ENCODE assay signal across 1 cellular context in genomic region chr12:72102150-72102549, GRCh38.
TF ChIP-seq lines count a peak whose summit lies in the region.

No MANE protein-coding gene starts in this region.

TF ChIP-seq in WTC11, 78 proteins besides CTCF, POLR2A, EP300 and RAD21 (continued from another document):
- TF ChIP-seq AR (CRISPR knock-in tag; IDR thresholded peaks at IDR 0.05) (no peak), ATF1 (CRISPR knock-in tag; IDR thresholded peaks at IDR 0.05) (no peak), IRF1 (CRISPR knock-in tag; IDR thresholded peaks at IDR 0.05) (no peak), ZNF219 (CRISPR knock-in tag; IDR thresholded peaks at IDR 0.05; ENCODE audit: borderline replicate concordance) (no peak), ZNF232 (CRISPR knock-in tag; IDR thresholded peaks at IDR 0.05) (no peak), IRF2 (CRISPR knock-in tag; IDR thresholded peaks at IDR 0.05; ENCODE audit: borderline replicate concordance, low read depth) (no peak), ZNF416 (CRISPR knock-in tag; IDR thresholded peaks at IDR 0.05) (no peak), STAT6 (CRISPR knock-in tag; conservative IDR thresholded peaks at IDR 0.05; ENCODE audit: low read depth) (no peak), OVOL2 (CRISPR knock-in tag; IDR thresholded peaks at IDR 0.05; ENCODE audit: borderline replicate concordance) (no peak), MYBL2 (CRISPR knock-in tag; IDR thresholded peaks at IDR 0.05) (no peak)
- TF ChIP-seq, protein P1, sequence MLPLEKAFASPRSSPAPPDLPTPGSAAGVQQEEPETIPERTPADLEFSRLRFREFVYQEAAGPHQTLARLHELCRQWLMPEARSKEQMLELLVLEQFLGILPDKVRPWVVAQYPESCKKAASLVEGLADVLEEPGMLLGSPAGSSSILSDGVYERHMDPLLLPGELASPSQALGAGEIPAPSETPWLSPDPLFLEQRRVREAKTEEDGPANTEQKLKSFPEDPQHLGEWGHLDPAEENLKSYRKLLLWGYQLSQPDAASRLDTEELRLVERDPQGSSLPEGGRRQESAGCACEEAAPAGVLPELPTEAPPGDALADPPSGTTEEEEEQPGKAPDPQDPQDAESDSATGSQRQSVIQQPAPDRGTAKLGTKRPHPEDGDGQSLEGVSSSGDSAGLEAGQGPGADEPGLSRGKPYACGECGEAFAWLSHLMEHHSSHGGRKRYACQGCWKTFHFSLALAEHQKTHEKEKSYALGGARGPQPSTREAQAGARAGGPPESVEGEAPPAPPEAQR (CRISPR knock-in tag; IDR thresholded peaks at IDR 0.05), result no peak
- TF ChIP-seq, protein P2, sequence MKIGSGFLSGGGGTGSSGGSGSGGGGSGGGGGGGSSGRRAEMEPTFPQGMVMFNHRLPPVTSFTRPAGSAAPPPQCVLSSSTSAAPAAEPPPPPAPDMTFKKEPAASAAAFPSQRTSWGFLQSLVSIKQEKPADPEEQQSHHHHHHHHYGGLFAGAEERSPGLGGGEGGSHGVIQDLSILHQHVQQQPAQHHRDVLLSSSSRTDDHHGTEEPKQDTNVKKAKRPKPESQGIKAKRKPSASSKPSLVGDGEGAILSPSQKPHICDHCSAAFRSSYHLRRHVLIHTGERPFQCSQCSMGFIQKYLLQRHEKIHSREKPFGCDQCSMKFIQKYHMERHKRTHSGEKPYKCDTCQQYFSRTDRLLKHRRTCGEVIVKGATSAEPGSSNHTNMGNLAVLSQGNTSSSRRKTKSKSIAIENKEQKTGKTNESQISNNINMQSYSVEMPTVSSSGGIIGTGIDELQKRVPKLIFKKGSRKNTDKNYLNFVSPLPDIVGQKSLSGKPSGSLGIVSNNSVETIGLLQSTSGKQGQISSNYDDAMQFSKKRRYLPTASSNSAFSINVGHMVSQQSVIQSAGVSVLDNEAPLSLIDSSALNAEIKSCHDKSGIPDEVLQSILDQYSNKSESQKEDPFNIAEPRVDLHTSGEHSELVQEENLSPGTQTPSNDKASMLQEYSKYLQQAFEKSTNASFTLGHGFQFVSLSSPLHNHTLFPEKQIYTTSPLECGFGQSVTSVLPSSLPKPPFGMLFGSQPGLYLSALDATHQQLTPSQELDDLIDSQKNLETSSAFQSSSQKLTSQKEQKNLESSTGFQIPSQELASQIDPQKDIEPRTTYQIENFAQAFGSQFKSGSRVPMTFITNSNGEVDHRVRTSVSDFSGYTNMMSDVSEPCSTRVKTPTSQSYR (CRISPR knock-in tag; IDR thresholded peaks at IDR 0.05), result no peak
- TF ChIP-seq, protein P3, sequence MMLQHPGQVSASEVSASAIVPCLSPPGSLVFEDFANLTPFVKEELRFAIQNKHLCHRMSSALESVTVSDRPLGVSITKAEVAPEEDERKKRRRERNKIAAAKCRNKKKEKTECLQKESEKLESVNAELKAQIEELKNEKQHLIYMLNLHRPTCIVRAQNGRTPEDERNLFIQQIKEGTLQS (CRISPR knock-in tag; conservative IDR thresholded peaks at IDR 0.05), result no peak
- TF ChIP-seq, protein P4, sequence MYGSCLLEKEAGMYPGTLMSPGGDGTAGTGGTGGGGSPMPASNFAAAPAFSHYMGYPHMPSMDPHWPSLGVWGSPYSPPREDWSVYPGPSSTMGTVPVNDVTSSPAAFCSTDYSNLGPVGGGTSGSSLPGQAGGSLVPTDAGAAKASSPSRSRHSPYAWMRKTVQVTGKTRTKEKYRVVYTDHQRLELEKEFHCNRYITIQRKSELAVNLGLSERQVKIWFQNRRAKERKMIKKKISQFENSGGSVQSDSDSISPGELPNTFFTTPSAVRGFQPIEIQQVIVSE (CRISPR knock-in tag; IDR thresholded peaks at IDR 0.05; ENCODE audit: borderline replicate concordance), result no peak
TF ChIP-seq in WTC11: peak in this region for 0.
